Comparison of ENCODE assay signal across 16 cellular contexts in genomic region chr6:7216941-7217621, GRCh38.
DNase-seq lines count a peak whose midpoint lies in the region; ATAC-seq and TF ChIP-seq lines count a peak whose summit lies in the region.
"Had no signal": no experiment of that assay in that cellular context is flagged by ENCODE, and none has a peak within 500 bp of the region (broad histone marks: within the 10 kb centered on the region; RNA-seq: fewer than 3 reads in every experiment).

No MANE protein-coding gene starts in this region.

- TF ChIP-seq CTCF in endothelial cell (IDR thresholded peaks at IDR 0.05; ENCODE audit: unreplicated experiment) (no peak), GM10248 (IDR thresholded peaks at IDR 0.05; ENCODE audit: control extremely low read depth, extremely low read depth, low read depth, missing control alignments) (no peak)

- CTCF ChIA-PET in GM10248 (lab: Yijun Ruan, JAX) = interaction anchor here (1.1 to 3.4 kb wide), 2 partner anchors 9 to 540 kb away, joined by 3 to 13 read pairs; no protein-coding TSS in a partner anchor
- CTCF ChIA-PET in activated CD4-positive, alpha-beta memory T cell treated with anti-CD3 and anti-CD28 coated beads, Interleukin-2, amount 10 ng/mL, durations not matched to agents 7 days and 5 days (lab: Charles Lee) = no interaction called here

- H3K36me3 ChIP-seq in effector memory CD4-positive, alpha-beta T cell (ENCODE audit: control insufficient read depth, insufficient read depth, low read length) = peaks cover 35% of the 10 kb centered on the region

- no peaks in the 10 kb centered on the region for H3K27me3 ChIP-seq in effector memory CD4-positive, alpha-beta T cell (replicated peaks; ENCODE audit: control insufficient read depth, insufficient read depth, low read length, poor library complexity, severe bottlenecking)
- H3K27me3 ChIP-seq: SJSA1, testis had no signal

- peak overlapping the region; percentile 89 for H3K27ac Mint-ChIP-seq in endothelial cell (ENCODE audit: unreplicated experiment)
- H3K27ac Mint-ChIP-seq in activated CD4-positive, alpha-beta memory T cell treated with anti-CD3 and anti-CD28 coated beads, Interleukin-2, amount 10 ng/mL, durations not matched to agents 7 days and 5 days = no peak overlapping the region
- H3K27ac Mint-ChIP-seq: activated CD4-positive, alpha-beta T cell treated with anti-CD3 and anti-CD28 coated beads for 36 hours had no signal

- DNase-seq in LHCN-M2 (ENCODE audit: low read depth) = peak; percentile 98
- peak; percentile 13 for DNase-seq in endothelial cell (ENCODE audit: low spot score)
- DNase-seq in left kidney (ENCODE audit: low read depth, low spot score) = peak; percentile 82
- peak; percentile 45 for DNase-seq in skeletal muscle cell (ENCODE audit: low read depth)
- DNase-seq in effector memory CD4-positive, alpha-beta T cell = no peak
- DNase-seq in GM10248 (ENCODE audit: extremely low spot score) = no peak
- DNase-seq in activated CD4-positive, alpha-beta memory T cell treated with anti-CD3 and anti-CD28 coated beads, Interleukin-2, amount 10 ng/mL, durations not matched to agents 7 days and 5 days = no peak
- DNase-seq: activated CD4-positive, alpha-beta T cell treated with anti-CD3 and anti-CD28 coated beads for 36 hours; activated naive CD4-positive, alpha-beta T cell treated with anti-CD3 and anti-CD28 coated beads, Interleukin-2, amount 50 U/mL, for 16 hours; CD8-positive, alpha-beta memory T cell; effector CD4-positive, alpha-beta T cell; GOT3; NCI-H526 treated with DMSO at 0.1 percent for 48 hours; testis had no signal

- H3K36me3 Mint-ChIP-seq in endothelial cell (ENCODE audit: low read depth, unreplicated experiment) = peaks cover 31% of the 10 kb centered on the region
- peaks cover 32% of the 10 kb centered on the region for H3K36me3 Mint-ChIP-seq in activated CD4-positive, alpha-beta memory T cell treated with anti-CD3 and anti-CD28 coated beads, Interleukin-2, amount 10 ng/mL, durations not matched to agents 7 days and 5 days (ENCODE audit: low read depth)

- H3K4me3 Mint-ChIP-seq in endothelial cell (ENCODE audit: unreplicated experiment) = no peak overlapping the region
- H3K4me3 Mint-ChIP-seq in activated CD4-positive, alpha-beta memory T cell treated with anti-CD3 and anti-CD28 coated beads, Interleukin-2, amount 10 ng/mL, durations not matched to agents 7 days and 5 days = no peak overlapping the region
- H3K4me3 Mint-ChIP-seq: activated CD4-positive, alpha-beta T cell treated with anti-CD3 and anti-CD28 coated beads for 36 hours had no signal

- H3K9me3 Mint-ChIP-seq in endothelial cell (ENCODE audit: unreplicated experiment) = no peaks in the 10 kb centered on the region
- H3K9me3 Mint-ChIP-seq in activated CD4-positive, alpha-beta memory T cell treated with anti-CD3 and anti-CD28 coated beads, Interleukin-2, amount 10 ng/mL, durations not matched to agents 7 days and 5 days = no peaks in the 10 kb centered on the region
- H3K9me3 Mint-ChIP-seq: CD8-positive, alpha-beta memory T cell had no signal

- H3K4me1 ChIP-seq in effector memory CD4-positive, alpha-beta T cell (ENCODE audit: control insufficient read depth, insufficient read depth, low read length, poor library complexity, severe bottlenecking) = no peaks in the 10 kb centered on the region

- POLR2A ChIA-PET in GM10248 (lab: Yijun Ruan, JAX) = no interaction called here
- POLR2A ChIA-PET in activated CD4-positive, alpha-beta memory T cell treated with anti-CD3 and anti-CD28 coated beads, Interleukin-2, amount 10 ng/mL, durations not matched to agents 7 days and 5 days (lab: Charles Lee) = no interaction called here

- H3K27me3 Mint-ChIP-seq in endothelial cell (ENCODE audit: unreplicated experiment) = peaks cover 8% of the 10 kb centered on the region
- no peaks in the 10 kb centered on the region for H3K27me3 Mint-ChIP-seq in activated CD4-positive, alpha-beta memory T cell treated with anti-CD3 and anti-CD28 coated beads, Interleukin-2, amount 10 ng/mL, durations not matched to agents 7 days and 5 days
- H3K27me3 Mint-ChIP-seq: activated CD4-positive, alpha-beta T cell treated with anti-CD3 and anti-CD28 coated beads for 36 hours; CD8-positive, alpha-beta memory T cell had no signal

- ATAC-seq in GM19328 (IDR thresholded peaks at IDR 0.05; ENCODE audit: unreplicated experiment) = no peak
- ATAC-seq: activated CD4-positive, alpha-beta T cell treated with anti-CD3 and anti-CD28 coated beads for 36 hours had no signal

- no peak overlapping the region for H3K27ac ChIP-seq in effector memory CD4-positive, alpha-beta T cell (ENCODE audit: insufficient read depth, low read length, poor library complexity, severe bottlenecking)
- H3K27ac ChIP-seq: SJSA1 had no signal

- no peaks in the 10 kb centered on the region for H3K9me3 ChIP-seq in effector memory CD4-positive, alpha-beta T cell (ENCODE audit: control insufficient read depth, low read length)
- H3K9me3 ChIP-seq: SJSA1, testis had no signal

- peaks cover 53% of the 10 kb centered on the region for H3K4me1 Mint-ChIP-seq in endothelial cell (ENCODE audit: unreplicated experiment)
- H3K4me1 Mint-ChIP-seq in activated CD4-positive, alpha-beta memory T cell treated with anti-CD3 and anti-CD28 coated beads, Interleukin-2, amount 10 ng/mL, durations not matched to agents 7 days and 5 days = peaks cover 4% of the 10 kb centered on the region
- H3K4me1 Mint-ChIP-seq: activated CD4-positive, alpha-beta T cell treated with anti-CD3 and anti-CD28 coated beads for 36 hours had no signal

- H3K4me3 ChIP-seq in skeletal muscle cell (ENCODE audit: low read depth, low read length) = no peak overlapping the region
- no peak overlapping the region for H3K4me3 ChIP-seq in effector memory CD4-positive, alpha-beta T cell (ENCODE audit: insufficient read depth, low read depth, low read length, poor library complexity, severe bottlenecking)
- H3K4me3 ChIP-seq: SJSA1, testis had no signal

Comparison
In these comparisons a context has a peak if more than half of its experiments do, and no peak if none do; other contexts are left out.
1. DNase-seq: peak in LHCN-M2 (single experiment), endothelial cell (single experiment), left kidney (single experiment) and skeletal muscle cell (single experiment); none in effector memory CD4-positive, alpha-beta T cell (0 of 3), GM10248 (single experiment) and activated CD4-positive, alpha-beta memory T cell treated with anti-CD3 and anti-CD28 coated beads, Interleukin-2, amount 10 ng/mL, durations not matched to agents 7 days and 5 days (single experiment).